8 cellular contexts compared by ENCODE assay signal in the genomic region with DNA sequence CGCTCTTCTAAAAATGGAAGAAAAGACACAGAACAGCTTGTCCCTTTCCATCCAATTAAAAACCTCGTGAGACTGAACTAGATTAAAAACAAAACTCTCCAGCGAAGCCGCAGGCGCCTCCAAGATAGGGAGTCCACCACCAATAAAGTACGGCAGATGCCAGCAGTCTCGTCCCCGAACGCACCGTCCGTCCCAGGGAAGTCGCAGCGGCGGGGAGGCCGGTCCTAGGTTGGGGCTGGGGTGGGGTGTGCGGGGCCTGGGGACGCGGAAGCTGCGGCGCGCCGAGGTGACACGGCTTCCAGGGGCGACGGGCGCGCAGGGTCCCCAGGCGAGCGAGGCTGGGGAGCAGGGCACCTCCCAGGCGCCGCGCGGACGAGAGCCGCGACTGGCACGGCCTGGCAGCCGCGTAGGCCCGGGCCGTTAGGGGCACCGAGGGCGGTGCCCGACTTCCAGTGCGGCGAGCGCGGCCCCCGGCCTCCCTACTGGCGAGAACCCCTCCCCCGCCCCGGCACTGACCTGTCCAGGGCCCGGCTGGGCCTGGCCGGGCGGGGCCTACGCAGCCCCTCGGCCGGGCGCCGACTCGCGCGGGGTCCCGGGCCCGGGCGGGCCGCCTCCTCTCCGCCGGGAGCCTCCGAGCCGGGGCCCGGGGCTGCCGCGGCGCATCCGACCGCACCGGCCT. TPM values are rescaled to one million over a fixed set of nuclear protein-coding genes. Genes with fewer than 3 reads are reported as not detected.
DNase-seq lines count a peak whose midpoint lies in the region; ATAC-seq and TF ChIP-seq lines count a peak whose summit lies in the region.

No MANE protein-coding gene starts in this region.

- peak overlapping the region; percentile 91 for H3K4me3 Mint-ChIP-seq in activated T-cell treated with anti-CD3 and anti-CD28 coated beads, Interleukin-2, amount 50 U/mL, for 4 hours

- in situ Hi-C loops in transverse colon (cut with MboI; ENCODE audit: low pct_ligation_motif_present in 1 of 4, low pct_unique_long_range_greater_than_20kb in 1 of 4, low sequenced_read_pairs in 3 of 4), result no loop called here

- H3K4me1 Mint-ChIP-seq in activated T-cell treated with anti-CD3 and anti-CD28 coated beads, Interleukin-2, amount 50 U/mL, for 4 hours (ENCODE audit: low read depth), result peaks cover 48% of the 10 kb centered on the region

- intact Hi-C loops in transverse colon (cut with DNase I; ENCODE audit: low total_unique reads), result no loop called here

- no peaks in the 10 kb centered on the region for H3K27me3 ChIP-seq in transverse colon

- peak; percentile 28 for ATAC-seq in HG02571 (IDR thresholded peaks at IDR 0.05; ENCODE audit: unreplicated experiment)
- ATAC-seq in activated T-cell treated with anti-CD3 and anti-CD28 coated beads, Interleukin-2, amount 50 U/mL, for 4 hours, result peak; percentile 42 to 47

- TF ChIP-seq CTCF in transverse colon (IDR thresholded peaks at IDR 0.05), result no peak

- H3K36me3 Mint-ChIP-seq in activated T-cell treated with anti-CD3 and anti-CD28 coated beads, Interleukin-2, amount 50 U/mL, for 4 hours (ENCODE audit: insufficient read depth), result peaks cover 9% of the 10 kb centered on the region

- H3K4me3 ChIP-seq in transverse colon, result peak overlapping the region; percentile 44 to 96 (median 81)

- peak; percentile 24 for TF ChIP-seq POLR2A in transverse colon (IDR thresholded peaks at IDR 0.05)

- DNase-seq in DMS79 treated with DMSO at 0.1 percent for 48 hours (lab: John Stamatoyannopoulos, UW) (peak; percentile 31), DMS79 (lab: John Stamatoyannopoulos, UW) (no peak), NCI-H460 (ENCODE audit: extremely low read depth, low read depth) (peak; percentile 24), fibroblast of gingiva (ENCODE audit: low read depth) (peak; percentile 37), nucleus accumbens (lab: John Stamatoyannopoulos, UW) (peak in 29 of 56 donors; percentile 33 to 78 (median 56)), transverse colon (peak; percentile 57)
- peak; percentile 27 for DNase-seq in activated T-cell treated with anti-CD3 and anti-CD28 coated beads, Interleukin-2, amount 50 U/mL, for 4 hours

- TF ChIP-seq EP300 in transverse colon (IDR thresholded peaks at IDR 0.05; ENCODE audit: low read depth), result no peak

- H3K36me3 ChIP-seq in transverse colon, result no peaks in the 10 kb centered on the region

- H3K27ac ChIP-seq in transverse colon, result peak overlapping the region; percentile 95 to 99 (median 98)

- H3K27me3 Mint-ChIP-seq in activated T-cell treated with anti-CD3 and anti-CD28 coated beads, Interleukin-2, amount 50 U/mL, for 4 hours (ENCODE audit: low read depth), result no peaks in the 10 kb centered on the region

- no peaks in the 10 kb centered on the region for H3K9me3 Mint-ChIP-seq in activated T-cell treated with anti-CD3 and anti-CD28 coated beads, Interleukin-2, amount 50 U/mL, for 4 hours

- H3K9me3 ChIP-seq in transverse colon, result no peaks in the 10 kb centered on the region

- H3K4me1 ChIP-seq in transverse colon, result peaks cover 19 to 49% (median 49%) of the 10 kb centered on the region in 4 donors

- whole genome bisulfite sequencing in transverse colon (ENCODE audit: low coverage in 1 of 2), 2 donors, result 0 to 1% methylated on average over 6 to 24 of the region's 78 CpGs

RNA-seq across cellular contexts. Expression of a gene that starts 28.3 kb away (rescaled TPM):
- not detected in 2 replicates for total RNA-seq in NCI-H460 (2014; rRNA removed; shearing (Covaris generic))
- not detected in 2 replicates for polyA plus RNA-seq in NCI-H460 (2014; cell fraction: nucleus; rRNA removed)
- under 1 TPM in 1 of 3 donors, not detected in 2; 0.30 TPM for total RNA-seq in activated T-cell treated with anti-CD3 and anti-CD28 coated beads, Interleukin-2, amount 50 U/mL, for 4 hours
- total RNA-seq in transverse colon, result not detected
